In genomic region chr5:95809414-95809960, GRCh38 we compare ENCODE assay signal across 7 cellular contexts. TPM values are rescaled to one million over a fixed set of nuclear protein-coding genes. Genes with fewer than 3 reads are reported as not detected.
DNase-seq lines count a peak whose midpoint lies in the region; ATAC-seq and TF ChIP-seq lines count a peak whose summit lies in the region.

No MANE protein-coding gene starts in this region.

- no peaks in the 10 kb centered on the region; the same call in 1 of the 2 replicates for H3K9me2 ChIP-seq in GM23338 (ENCODE audit: insufficient read depth)

- peak overlapping the region; percentile 40; the same call in 1 of the 2 replicates for H3K4me2 ChIP-seq in GM23338
- no peak overlapping the region for H3K4me2 ChIP-seq in H9 (ENCODE audit: insufficient read depth, insufficient read length, low read length)

- H3K4ac ChIP-seq in H9 (ENCODE audit: low read depth, low read length), result no peak overlapping the region

- H3K27ac ChIP-seq in GM23338 (ENCODE audit: low read depth), result no peak overlapping the region
- peak overlapping the region; percentile 43 for H3K27ac ChIP-seq in right cardiac atrium (ENCODE audit: low read length)
- H3K27ac ChIP-seq in H9 (ENCODE audit: insufficient read length, low read depth, low read length), result no peak overlapping the region

- H3K4me1 ChIP-seq in GM23338 (ENCODE audit: insufficient read depth) (peaks cover 21% of the 10 kb centered on the region), right cardiac atrium (ENCODE audit: control insufficient read depth, insufficient read depth, low read length) (peaks cover 10% of the 10 kb centered on the region), H9 (ENCODE audit: insufficient read depth, low read length) (peaks cover 2% of the 10 kb centered on the region)

- no peak overlapping the region for H3K14ac ChIP-seq in H9 (ENCODE audit: insufficient read depth, low read length)

- H3K4me3 ChIP-seq in GM23338, result no peak overlapping the region
- H3K4me3 ChIP-seq in right cardiac atrium (ENCODE audit: low read length), result no peak overlapping the region

- no peak overlapping the region for H4K8ac ChIP-seq in H9 (replicated peaks; ENCODE audit: insufficient read length, low read depth, low read length)

- H2BK120ac ChIP-seq in H9 (ENCODE audit: low read depth, low read length, poor library complexity, severe bottlenecking), result no peak overlapping the region

- ATAC-seq in GM23338, result peak; percentile 20; the same call in 2 of the 3 replicates
- peak; percentile 47 to 61 for ATAC-seq in right cardiac atrium
- no peak for ATAC-seq in stimulated activated effector memory CD8-positive, alpha-beta T cell treated with anti-CD3 and anti-CD28 coated beads, Interleukin-12 subunit alpha, Interleukin-12 subunit beta, amount 100 ng/mL, for 72 hours

- no peak for DNase-seq in GM23338 (ENCODE audit: low spot score)
- no peak for DNase-seq in activated T-helper 2 cell treated with anti-CD3 and anti-CD28 coated beads, Interferon-gamma antibody, Interleukin-2, Interleukin-4, amounts not matched to agents 10 μg/mL and 5 μg/mL and 100 μg/mL, durations not matched to agents 14 hours and 24 hours and 36 hours (ENCODE audit: low spot score)
- no peak for DNase-seq in right cardiac atrium
- DNase-seq in stimulated activated effector memory CD8-positive, alpha-beta T cell treated with anti-CD3 and anti-CD28 coated beads, Interleukin-12 subunit alpha, Interleukin-12 subunit beta, amount 100 ng/mL, for 72 hours (ENCODE audit: low spot score in 2 of 2), result no peak
- DNase-seq in H9, result no peak
- no peak for DNase-seq in NOMO-1 treated with DMSO at 0.1 percent for 48 hours (lab: John Stamatoyannopoulos, UW; ENCODE audit: unreplicated experiment)
- no peak for DNase-seq in OCI-M1 (lab: John Stamatoyannopoulos, UW)

- H3K23ac ChIP-seq in H9 (ENCODE audit: insufficient read length, low read depth, low read length), result no peak overlapping the region

- H2BK12ac ChIP-seq in H9 (ENCODE audit: insufficient read length, low read depth, low read length), result no peak overlapping the region

- 21% methylated on average over 2 of the region's 2 CpGs for WGBS in right cardiac atrium
- no CpG with 5 or more reads among the region's 2 CpGs for WGBS in H9 (ENCODE audit: extremely low coverage, insufficient read length, low lambda C conversion rate)

- H3K27ac Mint-ChIP-seq in GM23338 (no peak overlapping the region), H9 (peak overlapping the region in 1 of 3 experiments; percentile 33; a peak in 1 of 7 replicates)
- H3K27ac Mint-ChIP-seq in activated T-helper 2 cell treated with anti-CD3 and anti-CD28 coated beads, Interferon-gamma antibody, Interleukin-2, Interleukin-4, amounts not matched to agents 10 μg/mL and 5 μg/mL and 100 μg/mL, durations not matched to agents 14 hours and 24 hours and 36 hours, result peak overlapping the region; percentile 60
- peak overlapping the region; percentile 91 for H3K27ac Mint-ChIP-seq in stimulated activated effector memory CD8-positive, alpha-beta T cell treated with anti-CD3 and anti-CD28 coated beads, Interleukin-12 subunit alpha, Interleukin-12 subunit beta, amount 100 ng/mL, for 72 hours

- H3K9me3 Mint-ChIP-seq in GM23338 (peaks cover 3% of the 10 kb centered on the region; the same call in 1 of the 3 replicates), H9 (no peaks in the 10 kb centered on the region)
- no peaks in the 10 kb centered on the region for H3K9me3 Mint-ChIP-seq in activated T-helper 2 cell treated with anti-CD3 and anti-CD28 coated beads, Interferon-gamma antibody, Interleukin-2, Interleukin-4, amounts not matched to agents 10 μg/mL and 5 μg/mL and 100 μg/mL, durations not matched to agents 14 hours and 24 hours and 36 hours
- no peaks in the 10 kb centered on the region for H3K9me3 Mint-ChIP-seq in stimulated activated effector memory CD8-positive, alpha-beta T cell treated with anti-CD3 and anti-CD28 coated beads, Interleukin-12 subunit alpha, Interleukin-12 subunit beta, amount 100 ng/mL, for 72 hours

- no peak overlapping the region for H3K18ac ChIP-seq in H9 (ENCODE audit: insufficient read length, low read depth, low read length)

- no peak overlapping the region for H2BK15ac ChIP-seq in H9 (ENCODE audit: low read depth, low read length)

- no peak overlapping the region for H4K91ac ChIP-seq in H9 (ENCODE audit: insufficient read length, low read depth, low read length)

- H2BK20ac ChIP-seq in H9 (ENCODE audit: low read depth, low read length, poor library complexity, severe bottlenecking), result no peak overlapping the region

- no peak overlapping the region for H2AK5ac ChIP-seq in H9 (ENCODE audit: insufficient read length, low read length)

- H3K4me3 Mint-ChIP-seq in GM23338 (no peak overlapping the region), H9 (no peak overlapping the region; a peak in 1 of 5 replicates)
- H3K4me3 Mint-ChIP-seq in activated T-helper 2 cell treated with anti-CD3 and anti-CD28 coated beads, Interferon-gamma antibody, Interleukin-2, Interleukin-4, amounts not matched to agents 10 μg/mL and 5 μg/mL and 100 μg/mL, durations not matched to agents 14 hours and 24 hours and 36 hours (ENCODE audit: low read depth), result no peak overlapping the region
- peak overlapping the region; percentile 56 for H3K4me3 Mint-ChIP-seq in stimulated activated effector memory CD8-positive, alpha-beta T cell treated with anti-CD3 and anti-CD28 coated beads, Interleukin-12 subunit alpha, Interleukin-12 subunit beta, amount 100 ng/mL, for 72 hours

- no peaks in the 10 kb centered on the region for H3K36me3 ChIP-seq in GM23338 (ENCODE audit: insufficient read depth)

- H3K23me2 ChIP-seq in H9 (ENCODE audit: insufficient read length, low read depth, low read length, poor library complexity, severe bottlenecking), result no peaks in the 10 kb centered on the region

- H3K56ac ChIP-seq in H9 (ENCODE audit: insufficient read length, low read depth, low read length), result no peak overlapping the region

- TF ChIP-seq CTCF in GM23338 (conservative IDR thresholded peaks at IDR 0.05; ENCODE audit: low read depth in 2 of 2) (no peak), H9 (conservative IDR thresholded peaks at IDR 0.05) (no peak)

- H2BK5ac ChIP-seq in H9 (ENCODE audit: insufficient read length, low read length), result no peak overlapping the region

- H3K79me1 ChIP-seq in H9 (ENCODE audit: insufficient read depth, low read depth, low read length, poor library complexity, severe bottlenecking), result no peaks in the 10 kb centered on the region

- intact Hi-C loops in activated T-helper 2 cell treated with anti-CD3 and anti-CD28 coated beads, Interferon-gamma antibody, Interleukin-2, Interleukin-4, amounts not matched to agents 10 μg/mL and 5 μg/mL and 100 μg/mL, durations not matched to agents 14 hours and 24 hours and 36 hours (cut with micrococcal nuclease), result loop anchor here (5.0 kb wide), 1 partner anchor 33 kb away; no protein-coding TSS in a partner anchor
- intact Hi-C loops in right cardiac atrium (cut with DNase I), result no loop called here

- H3K4me1 Mint-ChIP-seq in GM23338 (peaks cover 46% of the 10 kb centered on the region), H9 (peaks cover 45% of the 10 kb centered on the region in 2 experiments)
- peaks cover 53% of the 10 kb centered on the region for H3K4me1 Mint-ChIP-seq in activated T-helper 2 cell treated with anti-CD3 and anti-CD28 coated beads, Interferon-gamma antibody, Interleukin-2, Interleukin-4, amounts not matched to agents 10 μg/mL and 5 μg/mL and 100 μg/mL, durations not matched to agents 14 hours and 24 hours and 36 hours (ENCODE audit: low read depth)
- peaks cover 52% of the 10 kb centered on the region for H3K4me1 Mint-ChIP-seq in stimulated activated effector memory CD8-positive, alpha-beta T cell treated with anti-CD3 and anti-CD28 coated beads, Interleukin-12 subunit alpha, Interleukin-12 subunit beta, amount 100 ng/mL, for 72 hours

- H3K9me3 ChIP-seq in right cardiac atrium (ENCODE audit: control insufficient read depth, low read length) (no peaks in the 10 kb centered on the region), H9 (ENCODE audit: control insufficient read depth, low read depth, low read length) (no peaks in the 10 kb centered on the region)

- H3K27me3 Mint-ChIP-seq in GM23338 (ENCODE audit: insufficient read depth, low read depth, poor library complexity) (peaks cover 5% of the 10 kb centered on the region), H9 (ENCODE audit: low read depth) (peaks cover 2% of the 10 kb centered on the region; the same call in 1 of the 2 replicates)
- no peaks in the 10 kb centered on the region for H3K27me3 Mint-ChIP-seq in activated T-helper 2 cell treated with anti-CD3 and anti-CD28 coated beads, Interferon-gamma antibody, Interleukin-2, Interleukin-4, amounts not matched to agents 10 μg/mL and 5 μg/mL and 100 μg/mL, durations not matched to agents 14 hours and 24 hours and 36 hours (ENCODE audit: low read depth)

- H3T11ph ChIP-seq in H9 (ENCODE audit: low read length), result no peak overlapping the region

- H3K27me3 ChIP-seq in GM23338 (ENCODE audit: insufficient read depth), result no peaks in the 10 kb centered on the region
- no peaks in the 10 kb centered on the region for H3K27me3 ChIP-seq in right cardiac atrium (ENCODE audit: control insufficient read depth, insufficient read depth)
- H3K27me3 ChIP-seq in H9 (ENCODE audit: insufficient read depth, low read length), result no peaks in the 10 kb centered on the region

- no peak overlapping the region for H3K9ac ChIP-seq in H9 (ENCODE audit: extremely low read depth, insufficient read length, low read length)

- H4K20me1 ChIP-seq in GM23338 (replicated peaks; ENCODE audit: insufficient read depth) (no peaks in the 10 kb centered on the region), H9 (ENCODE audit: control insufficient read depth, insufficient read depth, insufficient read length) (no peaks in the 10 kb centered on the region)

- H2AFZ ChIP-seq in GM23338 (0 out of 2 replicates have a peak overlapping the region, but pooled peaks have one; percentile 10), H9 (ENCODE audit: low read length) (no peak overlapping the region)

- H3K36me3 Mint-ChIP-seq in GM23338 (ENCODE audit: low read depth), result no peaks in the 10 kb centered on the region; the same call in 2 of the 3 replicates
- peaks cover 22% of the 10 kb centered on the region for H3K36me3 Mint-ChIP-seq in activated T-helper 2 cell treated with anti-CD3 and anti-CD28 coated beads, Interferon-gamma antibody, Interleukin-2, Interleukin-4, amounts not matched to agents 10 μg/mL and 5 μg/mL and 100 μg/mL, durations not matched to agents 14 hours and 24 hours and 36 hours (ENCODE audit: low read depth)
- peaks cover 22% of the 10 kb centered on the region for H3K36me3 Mint-ChIP-seq in stimulated activated effector memory CD8-positive, alpha-beta T cell treated with anti-CD3 and anti-CD28 coated beads, Interleukin-12 subunit alpha, Interleukin-12 subunit beta, amount 100 ng/mL, for 72 hours
- peaks cover 0 to 5% (median 5%) of the 10 kb centered on the region in 3 experiments; a peak in 2 of 7 replicates for H3K36me3 Mint-ChIP-seq in H9 (ENCODE audit: insufficient read depth in 1 of 3, low read depth in 3 of 3)

- no peak overlapping the region for H4K5ac ChIP-seq in H9 (ENCODE audit: insufficient read length, low read depth, low read length)

- H3K79me2 ChIP-seq in GM23338 (replicated peaks; ENCODE audit: insufficient read depth) (no peaks in the 10 kb centered on the region), H9 (ENCODE audit: insufficient read depth, low read length) (no peaks in the 10 kb centered on the region)

- no peaks in the 10 kb centered on the region for H3F3A ChIP-seq in GM23338 (replicated peaks; ENCODE audit: low read depth)

RNA-seq across cellular contexts. Expression of gene GLRX, which starts 13.0 kb away (rescaled TPM):
- total RNA-seq in GM23338 (2014; rRNA removed; shearing (Covaris generic)), result 9.5 and 14.9 TPM in 2 replicates
- polyA plus RNA-seq in GM23338 (2016; fragmentation: Nextera tagmentation; extraction: Ambion mirVana) (42.2 and 42.9 TPM in 2 replicates), right cardiac atrium (192 TPM)
- total RNA-seq in activated T-helper 2 cell treated with anti-CD3 and anti-CD28 coated beads, Interferon-gamma antibody, Interleukin-2, Interleukin-4, amounts not matched to agents 10 μg/mL and 5 μg/mL and 100 μg/mL, durations not matched to agents 14 hours and 24 hours and 36 hours, result 14.9 and 18.5 TPM in 2 replicates
- total RNA-seq in right cardiac atrium (10 to 100 TPM; 70.2 to 85.2 (median 79.4) TPM), H9 (2021) (13.7 and 13.8 TPM in 2 replicates)
